9 cellular contexts compared by ENCODE assay signal in the genomic region with DNA sequence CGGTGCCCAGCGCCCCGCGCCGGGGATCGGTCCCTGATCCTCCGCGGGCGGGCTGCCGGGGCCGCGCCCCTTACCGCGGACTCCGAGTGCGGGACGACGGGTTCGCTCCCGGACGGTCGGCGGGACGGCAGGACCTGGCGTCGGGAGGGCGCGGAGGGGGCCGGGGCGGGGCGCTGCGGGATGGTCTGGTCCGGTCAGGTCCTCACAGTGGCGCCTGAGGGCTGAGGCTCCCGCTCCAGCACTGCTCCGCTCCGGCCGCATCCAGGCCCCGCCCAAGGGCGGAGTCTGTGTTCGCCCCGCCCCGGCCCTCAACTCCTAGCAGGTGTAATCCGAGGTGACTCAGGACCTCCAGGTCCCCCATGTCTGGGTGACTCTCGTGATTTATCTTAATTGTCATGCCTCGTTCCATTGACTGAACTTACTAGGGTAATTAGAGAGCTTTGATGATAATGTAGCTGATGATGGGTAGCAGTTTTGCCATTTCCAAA. TPM values are rescaled to one million over a fixed set of nuclear protein-coding genes. Genes with fewer than 3 reads are reported as not detected.
DNase-seq lines count a peak whose midpoint lies in the region; ATAC-seq and TF ChIP-seq lines count a peak whose summit lies in the region.
"Had no signal": no experiment of that assay in that cellular context is flagged by ENCODE, and none has a peak within 500 bp of the region (broad histone marks: within the 10 kb centered on the region; RNA-seq: fewer than 3 reads in every experiment).

A gene with protein sequence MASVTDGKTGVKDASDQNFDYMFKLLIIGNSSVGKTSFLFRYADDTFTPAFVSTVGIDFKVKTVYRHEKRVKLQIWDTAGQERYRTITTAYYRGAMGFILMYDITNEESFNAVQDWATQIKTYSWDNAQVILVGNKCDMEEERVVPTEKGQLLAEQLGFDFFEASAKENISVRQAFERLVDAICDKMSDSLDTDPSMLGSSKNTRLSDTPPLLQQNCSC (minus strand): TSS at position 223 of the 488 bp plus-strand sequence. CDS start 13,583 bp downstream, outside the sequence.

- H3K36me3 Mint-ChIP-seq in activated B cell treated with CpG ODN at 0.5 μM for 24 hours (ENCODE audit: low read depth) = no peaks in the 10 kb centered on the region
- peaks cover 8% of the 10 kb centered on the region for H3K36me3 Mint-ChIP-seq in central memory CD8-positive, alpha-beta T cell (ENCODE audit: insufficient read depth)

- peak within 1 kb of the TSS; percentile 64 for H3K4me3 ChIP-seq in DOHH2 (ENCODE audit: low read length)

- no peak within 1 kb of the TSS for H3K27ac Mint-ChIP-seq in activated B cell treated with CpG ODN at 0.5 μM for 24 hours
- H3K27ac Mint-ChIP-seq in central memory CD8-positive, alpha-beta T cell (ENCODE audit: low read depth) = peak within 1 kb of the TSS; percentile 68

- H3K4me1 ChIP-seq in DOHH2 (ENCODE audit: control insufficient read depth, low read length) = peaks cover 5% of the 10 kb centered on the region

- ATAC-seq in activated B cell treated with CpG ODN at 0.5 μM for 24 hours (ENCODE audit: low read depth) (peak; percentile 97), left colon (peak; percentile 98), HG03097 (IDR thresholded peaks at IDR 0.05; ENCODE audit: low FRiP score, unreplicated experiment) (no peak)
- ATAC-seq in central memory CD8-positive, alpha-beta T cell (replicated peaks; ENCODE audit: extremely low read depth, poor library complexity, severe bottlenecking) = peak; percentile 77

- H3K9me3 ChIP-seq in DOHH2 (ENCODE audit: control insufficient read depth, insufficient read depth, low read length) = no peaks in the 10 kb centered on the region

- no peaks in the 10 kb centered on the region for H3K79me2 ChIP-seq in DOHH2 (ENCODE audit: control insufficient read depth, low read length)

- intact Hi-C loops in activated B cell treated with CpG ODN at 0.5 μM for 24 hours (cut with micrococcal nuclease) = no loop called here
- intact Hi-C loops in left colon (cut with DNase I, micrococcal nuclease) = no loop called here

- no peaks in the 10 kb centered on the region for H3K9me3 Mint-ChIP-seq in activated B cell treated with CpG ODN at 0.5 μM for 24 hours
- H3K9me3 Mint-ChIP-seq in central memory CD8-positive, alpha-beta T cell = no peaks in the 10 kb centered on the region

- H3K27me3 ChIP-seq in DOHH2 (ENCODE audit: control insufficient read depth, low read length) = peaks cover 33% of the 10 kb centered on the region

- no peaks in the 10 kb centered on the region for H3K9me2 ChIP-seq in DOHH2 (replicated peaks; ENCODE audit: control insufficient read depth, low read length)

- CTCF ChIA-PET in HEK293T (lab: Yijun Ruan, JAX) (no interaction called here), activated B cell treated with CpG ODN at 0.5 μM for 24 hours (lab: Charles Lee) (no interaction called here)

- peaks cover 35% of the 10 kb centered on the region for H3K27me3 Mint-ChIP-seq in activated B cell treated with CpG ODN at 0.5 μM for 24 hours
- peaks cover 38% of the 10 kb centered on the region for H3K27me3 Mint-ChIP-seq in central memory CD8-positive, alpha-beta T cell

- peak; percentile 94 for DNase-seq in HEK293T (ENCODE audit: extremely low spot score)
- peak; percentile 52 for DNase-seq in NCI-H187 treated with DMSO at 0.1 percent for 48 hours (lab: John Stamatoyannopoulos, UW)
- DNase-seq in activated B cell treated with CpG ODN at 0.5 μM for 24 hours = peak; percentile 70
- DNase-seq in central memory CD8-positive, alpha-beta T cell (ENCODE audit: low spot score in 2 of 2) = peak; percentile 43 to 52
- DNase-seq in left colon = peak; percentile 58 to 83
- DNase-seq in stimulated activated CD4-positive, alpha-beta T cell treated with anti-CD3 and anti-CD28 coated beads, Interleukin-4, amount 100 ng/mL, for 4 hours = peak; percentile 80 to 87

- H3K4me2 ChIP-seq in DOHH2 (ENCODE audit: low read length) = peak within 1 kb of the TSS; percentile 65

- TF ChIP-seq CTCF in DOHH2 (IDR thresholded peaks at IDR 0.05; ENCODE audit: low read depth, low read length, poor library complexity, severe bottlenecking) (no peak), activated B cell treated with CpG ODN at 0.5 μM for 24 hours (IDR thresholded peaks at IDR 0.05) (no peak)

- H3K36me3 ChIP-seq in DOHH2 (ENCODE audit: control insufficient read depth, low read length) = no peaks in the 10 kb centered on the region

- POLR2A ChIA-PET in HEK293T (lab: Yijun Ruan, JAX) = no interaction called here
- POLR2A ChIA-PET in activated B cell treated with CpG ODN at 0.5 μM for 24 hours (lab: Charles Lee) = interaction anchor here (0.5 to 0.9 kb wide), 3 partner anchors 19 to 383 kb away, joined by 3 to 4 read pairs (median 3); a partner anchor contains a TSS

- peaks cover 9% of the 10 kb centered on the region for H3K4me1 Mint-ChIP-seq in activated B cell treated with CpG ODN at 0.5 μM for 24 hours
- peaks cover 17% of the 10 kb centered on the region for H3K4me1 Mint-ChIP-seq in central memory CD8-positive, alpha-beta T cell

- H4K20me1 ChIP-seq in DOHH2 (ENCODE audit: control insufficient read depth, insufficient read depth, low read depth, low read length) = no peaks in the 10 kb centered on the region

- H3F3A ChIP-seq in DOHH2 (ENCODE audit: control insufficient read depth, insufficient read depth) = no peaks in the 10 kb centered on the region

- H3K4me3 Mint-ChIP-seq in activated B cell treated with CpG ODN at 0.5 μM for 24 hours = peak within 1 kb of the TSS; percentile 75
- peak within 1 kb of the TSS; percentile 85 for H3K4me3 Mint-ChIP-seq in central memory CD8-positive, alpha-beta T cell

- no peak within 1 kb of the TSS for H3K27ac ChIP-seq in DOHH2 (ENCODE audit: low read depth, low read length)
- H3K27ac ChIP-seq: epithelial cell of prostate had no signal

TF ChIP-seq in HEK293T, 16 proteins besides CTCF, POLR2A, EP300 and RAD21:
- no peak for TF ChIP-seq BHLHE40 (IDR thresholded peaks at IDR 0.05; ENCODE audit: borderline replicate concordance)
- TF ChIP-seq, protein P1, sequence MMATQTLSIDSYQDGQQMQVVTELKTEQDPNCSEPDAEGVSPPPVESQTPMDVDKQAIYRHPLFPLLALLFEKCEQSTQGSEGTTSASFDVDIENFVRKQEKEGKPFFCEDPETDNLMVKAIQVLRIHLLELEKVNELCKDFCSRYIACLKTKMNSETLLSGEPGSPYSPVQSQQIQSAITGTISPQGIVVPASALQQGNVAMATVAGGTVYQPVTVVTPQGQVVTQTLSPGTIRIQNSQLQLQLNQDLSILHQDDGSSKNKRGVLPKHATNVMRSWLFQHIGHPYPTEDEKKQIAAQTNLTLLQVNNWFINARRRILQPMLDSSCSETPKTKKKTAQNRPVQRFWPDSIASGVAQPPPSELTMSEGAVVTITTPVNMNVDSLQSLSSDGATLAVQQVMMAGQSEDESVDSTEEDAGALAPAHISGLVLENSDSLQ (IDR thresholded peaks at IDR 0.05) = no peak
- no peak for TF ChIP-seq LEF1 (IDR thresholded peaks at IDR 0.05; ENCODE audit: borderline replicate concordance)
- TF ChIP-seq ZNF384 (IDR thresholded peaks at IDR 0.05) = no peak
- no peak for TF ChIP-seq ELF4 (IDR thresholded peaks at IDR 0.05)
- TF ChIP-seq CTBP1 (IDR thresholded peaks at IDR 0.05; ENCODE audit: borderline replicate concordance) = no peak
- no peak for TF ChIP-seq L3MBTL2 (conservative IDR thresholded peaks at IDR 0.05)
- TF ChIP-seq SP1 (IDR thresholded peaks at IDR 0.05) = no peak
- no peak for TF ChIP-seq HDGF (IDR thresholded peaks at IDR 0.05; ENCODE audit: borderline replicate concordance)
- TF ChIP-seq SUZ12 (IDR thresholded peaks at IDR 0.05) = no peak
TF ChIP-seq in HEK293T: peak in this region for 0.

RNA-seq across cellular contexts. Expression of the gene that starts here (rescaled TPM):
- total RNA-seq in activated B cell treated with CpG ODN at 0.5 μM for 24 hours (0.02 TPM in 1 of 2 replicates, not detected in the other), left colon (1 to 10 TPM; 3.2 to 9.2 TPM)

Comparison
In these comparisons a context has a peak if more than half of its experiments do, and no peak if none do; other contexts are left out.
1. Peak in DNase-seq and ATAC-seq in activated B cell treated with CpG ODN at 0.5 μM for 24 hours; RNA of the gene not detected or under 1 TPM.